ENCODE assay signal across 28 cellular contexts in the genomic region with DNA sequence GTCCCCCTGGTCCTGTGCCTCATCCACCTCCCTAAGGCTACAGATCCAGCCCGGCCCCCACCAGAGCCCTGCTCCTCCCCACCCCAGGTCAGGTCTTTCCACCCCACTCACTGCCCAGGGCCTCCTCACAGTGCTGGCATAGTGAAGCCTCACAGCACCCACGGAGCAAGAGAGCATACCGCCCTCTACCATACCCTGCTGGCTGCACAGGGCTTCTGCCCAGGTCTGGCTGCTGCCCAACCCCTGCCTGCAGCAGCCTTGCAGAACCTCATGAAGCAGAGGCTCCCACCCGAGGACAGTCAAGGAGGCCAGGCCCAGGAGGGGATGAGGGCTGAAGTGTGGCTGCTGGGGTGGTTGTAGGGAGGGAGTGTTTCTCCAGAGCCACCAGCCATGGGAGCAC. TPM values are rescaled to one million over a fixed set of nuclear protein-coding genes. Genes with fewer than 3 reads are reported as not detected.
A peak's percentile ranks its signal among the peaks of the same experiment; 100 is the strongest.
DNase-seq lines count a peak whose midpoint lies in the region; ATAC-seq and TF ChIP-seq lines count a peak whose summit lies in the region.
"Had no signal": no experiment of that assay in that cellular context is flagged by ENCODE, and none has a peak within 500 bp of the region (broad histone marks: within the 10 kb centered on the region; RNA-seq: fewer than 3 reads in every experiment).

No MANE protein-coding gene starts in this region.

- DNase-seq in DMS 273 (lab: John Stamatoyannopoulos, UW; ENCODE audit: unreplicated experiment) (peak; percentile 28), DMS 273 treated with DMSO at 0.1 percent for 48 hours (lab: John Stamatoyannopoulos, UW) (no peak), RPMI8226 (peak; percentile 64), left lobe of liver (ENCODE audit: low spot score) (peak; percentile 23), Peyer's patch (no peak)
- DNase-seq: activated CD8-positive, alpha-beta T cell treated with anti-CD3 and anti-CD28 coated beads for 36 hours; activated gamma-delta T cell treated with Interleukin-2 at 50 U/mL for 16 hours; activated T-cell treated with anti-CD3 and anti-CD28 coated beads for 4 hours; CD8-positive, alpha-beta T cell; cortex of kidney; DMS79 treated with DMSO at 0.1 percent for 48 hours; left colon; mesenchymal stem cell; NCI-H1048; NCI-H1930; NCI-H69; nucleus accumbens; Right ventricle myocardium superior; stimulated activated CD4-positive, alpha-beta T cell treated with anti-CD3 and anti-CD28 coated beads, Interleukin-2, amount 100 ng/mL, for 48 hours; stimulated activated naive CD4-positive, alpha-beta T cell treated with Interleukin-2 at 50 U/mL for 16 hours; SW 1271; transverse colon had no signal

- no peak for ATAC-seq in left lobe of liver
- ATAC-seq in GM18519 (IDR thresholded peaks at IDR 0.05; ENCODE audit: low FRiP score, unreplicated experiment), result no peak
- ATAC-seq: activated CD4-positive, CD25-positive, alpha-beta regulatory T cell treated with anti-CD3 and anti-CD28 coated beads, Interleukin-2, amount 50 U/mL, for 24 hours; activated CD8-positive, alpha-beta T cell treated with anti-CD3 and anti-CD28 coated beads for 36 hours; CD8-positive, alpha-beta T cell; HCT116; left colon had no signal

- H3K9me3 ChIP-seq in Peyer's patch, result no peaks in the 10 kb centered on the region
- H3K9me3 ChIP-seq: transverse colon had no signal

- peaks cover 0 to 19% of the 10 kb centered on the region in 2 donors for H3K27me3 ChIP-seq in Peyer's patch

- TF ChIP-seq CTCF in Peyer's patch (IDR thresholded peaks at IDR 0.05), result no peak

- no peak overlapping the region for H3K27ac ChIP-seq in Peyer's patch
- H3K27ac ChIP-seq: 22Rv1, transverse colon had no signal

- no peak for TF ChIP-seq POLR2A in Peyer's patch (IDR thresholded peaks at IDR 0.05)

- H3K4me1 ChIP-seq in Peyer's patch, result peaks cover 0 to 15% (median 7%) of the 10 kb centered on the region in 4 donors

- no peaks in the 10 kb centered on the region for H3K36me3 ChIP-seq in Peyer's patch
- H3K36me3 ChIP-seq: transverse colon had no signal

- H3K4me3 ChIP-seq in Peyer's patch, result no peak overlapping the region
- H3K4me3 ChIP-seq: smooth muscle cell, transverse colon had no signal

RNA-seq across cellular contexts. Expression of gene ARF1, which starts 19.7 kb away (rescaled TPM):
- total RNA-seq in left lobe of liver (172 TPM), Peyer's patch (100 to 1,000 TPM; 243 to 434 (median 392) TPM)

RNA-seq across cellular contexts. Expression of gene C1orf35, which starts 40.3 kb away (rescaled TPM):
- total RNA-seq in left lobe of liver, result 6.9 TPM
- 10 to 100 TPM in 3 of 4 donors, 1 to 10 TPM in 1; 6.0 to 19.8 (median 16.2) TPM for total RNA-seq in Peyer's patch

RNA-seq across cellular contexts. Expression of gene MRPL55, which starts 46.3 kb away (rescaled TPM):
- total RNA-seq in left lobe of liver (38.0 TPM), Peyer's patch (10 to 100 TPM; 70.1 to 99.6 (median 80.8) TPM)

RNA-seq across cellular contexts. Expression of gene WNT3A, which starts 56.0 kb away (rescaled TPM):
- total RNA-seq in left lobe of liver (not detected), Peyer's patch (not detected)
- total RNA-seq: activated CD8-positive, alpha-beta T cell treated with anti-CD3 and anti-CD28 coated beads for 36 hours; HT1080; Right ventricle myocardium superior; transverse colon had no signal

Comparison
In these comparisons a context has a peak if more than half of its experiments do, and no peak if none do; other contexts are left out.
1. DNase-seq: peak in DMS 273 (single experiment), RPMI8226 (single experiment) and left lobe of liver (single experiment); none in DMS 273 treated with DMSO at 0.1 percent for 48 hours (single experiment) and Peyer's patch (0 of 3).